8 cellular contexts compared by ENCODE assay signal in the genomic region with DNA sequence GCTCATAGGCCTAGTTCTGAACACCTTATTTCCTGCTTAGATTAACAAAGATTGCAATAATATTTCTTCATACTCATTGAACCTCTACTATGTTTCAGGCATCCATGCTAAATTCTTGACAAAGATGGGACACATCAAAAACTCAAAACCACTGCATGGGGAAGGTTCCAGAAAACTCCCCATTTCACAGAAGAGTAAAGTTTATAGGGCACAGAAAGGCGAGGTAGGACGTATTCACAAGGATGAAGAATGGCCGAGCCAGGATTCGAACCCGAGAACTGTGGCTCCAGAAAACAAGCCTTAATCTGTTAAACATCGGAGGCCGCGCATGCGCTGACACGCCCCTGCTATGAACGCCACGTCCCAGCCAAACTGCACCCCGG. TPM values are rescaled to one million over a fixed set of nuclear protein-coding genes. Genes with fewer than 3 reads are reported as not detected.
DNase-seq lines count a peak whose midpoint lies in the region; ATAC-seq and TF ChIP-seq lines count a peak whose summit lies in the region.

No MANE protein-coding gene starts in this region.

- ATAC-seq in WTC11, result no peak
- ATAC-seq in gastroesophageal sphincter, result no peak
- ATAC-seq in HG02588 (IDR thresholded peaks at IDR 0.05; ENCODE audit: unreplicated experiment), result no peak

- TF ChIP-seq CTCF in WTC11 (IDR thresholded peaks at IDR 0.05) (no peak), gastroesophageal sphincter (IDR thresholded peaks at IDR 0.05) (no peak)

- H3K36me3 ChIP-seq in H7 (replicated peaks; ENCODE audit: control insufficient read depth, insufficient read depth, low read length) (peaks cover 6% of the 10 kb centered on the region), gastroesophageal sphincter (peaks cover 0 to 40% of the 10 kb centered on the region in 2 donors), skeletal muscle satellite cell (ENCODE audit: insufficient read depth, low read length) (peaks cover 15% of the 10 kb centered on the region)

- H3K27me3 ChIP-seq in H7 (ENCODE audit: control insufficient read depth, insufficient read depth, low read length) (no peaks in the 10 kb centered on the region), gastroesophageal sphincter (no peaks in the 10 kb centered on the region), skeletal muscle satellite cell (ENCODE audit: control insufficient read depth, insufficient read depth, low read length) (no peaks in the 10 kb centered on the region)

- CTCF ChIA-PET in WTC11 (lab: Charles Lee), result no interaction called here

- H3K4me1 Mint-ChIP-seq in WTC11, result no peaks in the 10 kb centered on the region

- TF ChIP-seq POLR2A in gastroesophageal sphincter (IDR thresholded peaks at IDR 0.05), result no peak

- H3K4me2 ChIP-seq in skeletal muscle satellite cell (ENCODE audit: low read length), result peak overlapping the region; percentile 78

- WGBS in gastroesophageal sphincter (ENCODE audit: low coverage in 1 of 2), 2 donors, result 0 to 22% methylated on average over 5 of the region's 13 CpGs

- H3K9me3 ChIP-seq in gastroesophageal sphincter, result no peaks in the 10 kb centered on the region
- no peaks in the 10 kb centered on the region for H3K9me3 ChIP-seq in skeletal muscle satellite cell (replicated peaks; ENCODE audit: low read length)

- peak overlapping the region; percentile 58 for H3K4me3 ChIP-seq in H7 (ENCODE audit: insufficient read depth, low read depth, low read length)
- peak overlapping the region; percentile 61 to 63 for H3K4me3 ChIP-seq in gastroesophageal sphincter
- H3K4me3 ChIP-seq in skeletal muscle satellite cell (ENCODE audit: low read length), result peak overlapping the region; percentile 84

- POLR2A ChIA-PET in WTC11 (lab: Charles Lee), result no interaction called here

- H3K4me3 Mint-ChIP-seq in WTC11, result peak overlapping the region; percentile 85

- H3K27ac ChIP-seq in gastroesophageal sphincter, result peak overlapping the region; percentile 90 to 95 (median 94)

- peak overlapping the region; percentile 97 for H3K9ac ChIP-seq in skeletal muscle satellite cell (ENCODE audit: low read depth, low read length)

- H3K36me3 Mint-ChIP-seq in WTC11, result peaks cover 26% of the 10 kb centered on the region

- DNase-seq in H7, result no peak
- no peak for DNase-seq in WTC11 (ENCODE audit: low spot score)
- no peak for DNase-seq in GOT3 (lab: John Stamatoyannopoulos, UW)
- no peak for DNase-seq in hypothalamus (lab: John Stamatoyannopoulos, UW)
- no peak for DNase-seq in NCI-H146 treated with DMSO at 0.1 percent for 48 hours (lab: John Stamatoyannopoulos, UW; ENCODE audit: unreplicated experiment)

- peaks cover 3% of the 10 kb centered on the region; the same call in 1 of the 2 replicates for H3K9me3 Mint-ChIP-seq in WTC11

- H3K4me1 ChIP-seq in gastroesophageal sphincter (peaks cover 0 to 6% (median 0%) of the 10 kb centered on the region in 3 donors), skeletal muscle satellite cell (ENCODE audit: control insufficient read depth, insufficient read depth, low read length) (peaks cover 18% of the 10 kb centered on the region)

- H3K27me3 Mint-ChIP-seq in WTC11 (ENCODE audit: low read depth), result peaks cover 18% of the 10 kb centered on the region

- peak overlapping the region; percentile 98 for H3K27ac Mint-ChIP-seq in WTC11

- TF ChIP-seq EP300 in gastroesophageal sphincter (IDR thresholded peaks at IDR 0.05), result no peak

TF ChIP-seq in WTC11, 78 proteins besides CTCF, POLR2A, EP300 and RAD21 (continues in another document):
- TF ChIP-seq, protein P1, sequence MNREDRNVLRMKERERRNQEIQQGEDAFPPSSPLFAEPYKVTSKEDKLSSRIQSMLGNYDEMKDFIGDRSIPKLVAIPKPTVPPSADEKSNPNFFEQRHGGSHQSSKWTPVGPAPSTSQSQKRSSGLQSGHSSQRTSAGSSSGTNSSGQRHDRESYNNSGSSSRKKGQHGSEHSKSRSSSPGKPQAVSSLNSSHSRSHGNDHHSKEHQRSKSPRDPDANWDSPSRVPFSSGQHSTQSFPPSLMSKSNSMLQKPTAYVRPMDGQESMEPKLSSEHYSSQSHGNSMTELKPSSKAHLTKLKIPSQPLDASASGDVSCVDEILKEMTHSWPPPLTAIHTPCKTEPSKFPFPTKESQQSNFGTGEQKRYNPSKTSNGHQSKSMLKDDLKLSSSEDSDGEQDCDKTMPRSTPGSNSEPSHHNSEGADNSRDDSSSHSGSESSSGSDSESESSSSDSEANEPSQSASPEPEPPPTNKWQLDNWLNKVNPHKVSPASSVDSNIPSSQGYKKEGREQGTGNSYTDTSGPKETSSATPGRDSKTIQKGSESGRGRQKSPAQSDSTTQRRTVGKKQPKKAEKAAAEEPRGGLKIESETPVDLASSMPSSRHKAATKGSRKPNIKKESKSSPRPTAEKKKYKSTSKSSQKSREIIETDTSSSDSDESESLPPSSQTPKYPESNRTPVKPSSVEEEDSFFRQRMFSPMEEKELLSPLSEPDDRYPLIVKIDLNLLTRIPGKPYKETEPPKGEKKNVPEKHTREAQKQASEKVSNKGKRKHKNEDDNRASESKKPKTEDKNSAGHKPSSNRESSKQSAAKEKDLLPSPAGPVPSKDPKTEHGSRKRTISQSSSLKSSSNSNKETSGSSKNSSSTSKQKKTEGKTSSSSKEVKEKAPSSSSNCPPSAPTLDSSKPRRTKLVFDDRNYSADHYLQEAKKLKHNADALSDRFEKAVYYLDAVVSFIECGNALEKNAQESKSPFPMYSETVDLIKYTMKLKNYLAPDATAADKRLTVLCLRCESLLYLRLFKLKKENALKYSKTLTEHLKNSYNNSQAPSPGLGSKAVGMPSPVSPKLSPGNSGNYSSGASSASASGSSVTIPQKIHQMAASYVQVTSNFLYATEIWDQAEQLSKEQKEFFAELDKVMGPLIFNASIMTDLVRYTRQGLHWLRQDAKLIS (CRISPR knock-in tag; IDR thresholded peaks at IDR 0.05; ENCODE audit: borderline replicate concordance), result no peak
- TF ChIP-seq FOXP1 (CRISPR knock-in tag; IDR thresholded peaks at IDR 0.05; ENCODE audit: borderline replicate concordance), result no peak
- no peak for TF ChIP-seq RELA (CRISPR knock-in tag; IDR thresholded peaks at IDR 0.05; ENCODE audit: borderline replicate concordance)
- TF ChIP-seq ESRRA (CRISPR knock-in tag; IDR thresholded peaks at IDR 0.05; ENCODE audit: borderline replicate concordance), result no peak
- TF ChIP-seq, protein P2, sequence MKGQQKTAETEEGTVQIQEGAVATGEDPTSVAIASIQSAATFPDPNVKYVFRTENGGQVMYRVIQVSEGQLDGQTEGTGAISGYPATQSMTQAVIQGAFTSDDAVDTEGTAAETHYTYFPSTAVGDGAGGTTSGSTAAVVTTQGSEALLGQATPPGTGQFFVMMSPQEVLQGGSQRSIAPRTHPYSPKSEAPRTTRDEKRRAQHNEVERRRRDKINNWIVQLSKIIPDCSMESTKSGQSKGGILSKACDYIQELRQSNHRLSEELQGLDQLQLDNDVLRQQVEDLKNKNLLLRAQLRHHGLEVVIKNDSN (CRISPR knock-in tag; IDR thresholded peaks at IDR 0.05), result no peak
- no peak for TF ChIP-seq ZNF232 (CRISPR knock-in tag; IDR thresholded peaks at IDR 0.05)
- no peak for TF ChIP-seq NFATC4 (CRISPR knock-in tag; IDR thresholded peaks at IDR 0.05)
- TF ChIP-seq, protein P3, sequence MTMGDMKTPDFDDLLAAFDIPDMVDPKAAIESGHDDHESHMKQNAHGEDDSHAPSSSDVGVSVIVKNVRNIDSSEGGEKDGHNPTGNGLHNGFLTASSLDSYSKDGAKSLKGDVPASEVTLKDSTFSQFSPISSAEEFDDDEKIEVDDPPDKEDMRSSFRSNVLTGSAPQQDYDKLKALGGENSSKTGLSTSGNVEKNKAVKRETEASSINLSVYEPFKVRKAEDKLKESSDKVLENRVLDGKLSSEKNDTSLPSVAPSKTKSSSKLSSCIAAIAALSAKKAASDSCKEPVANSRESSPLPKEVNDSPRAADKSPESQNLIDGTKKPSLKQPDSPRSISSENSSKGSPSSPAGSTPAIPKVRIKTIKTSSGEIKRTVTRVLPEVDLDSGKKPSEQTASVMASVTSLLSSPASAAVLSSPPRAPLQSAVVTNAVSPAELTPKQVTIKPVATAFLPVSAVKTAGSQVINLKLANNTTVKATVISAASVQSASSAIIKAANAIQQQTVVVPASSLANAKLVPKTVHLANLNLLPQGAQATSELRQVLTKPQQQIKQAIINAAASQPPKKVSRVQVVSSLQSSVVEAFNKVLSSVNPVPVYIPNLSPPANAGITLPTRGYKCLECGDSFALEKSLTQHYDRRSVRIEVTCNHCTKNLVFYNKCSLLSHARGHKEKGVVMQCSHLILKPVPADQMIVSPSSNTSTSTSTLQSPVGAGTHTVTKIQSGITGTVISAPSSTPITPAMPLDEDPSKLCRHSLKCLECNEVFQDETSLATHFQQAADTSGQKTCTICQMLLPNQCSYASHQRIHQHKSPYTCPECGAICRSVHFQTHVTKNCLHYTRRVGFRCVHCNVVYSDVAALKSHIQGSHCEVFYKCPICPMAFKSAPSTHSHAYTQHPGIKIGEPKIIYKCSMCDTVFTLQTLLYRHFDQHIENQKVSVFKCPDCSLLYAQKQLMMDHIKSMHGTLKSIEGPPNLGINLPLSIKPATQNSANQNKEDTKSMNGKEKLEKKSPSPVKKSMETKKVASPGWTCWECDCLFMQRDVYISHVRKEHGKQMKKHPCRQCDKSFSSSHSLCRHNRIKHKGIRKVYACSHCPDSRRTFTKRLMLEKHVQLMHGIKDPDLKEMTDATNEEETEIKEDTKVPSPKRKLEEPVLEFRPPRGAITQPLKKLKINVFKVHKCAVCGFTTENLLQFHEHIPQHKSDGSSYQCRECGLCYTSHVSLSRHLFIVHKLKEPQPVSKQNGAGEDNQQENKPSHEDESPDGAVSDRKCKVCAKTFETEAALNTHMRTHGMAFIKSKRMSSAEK (CRISPR knock-in tag; IDR thresholded peaks at IDR 0.05; ENCODE audit: borderline replicate concordance), result no peak

RNA-seq across cellular contexts. Expression of gene UXT, which starts 0.7 kb away (rescaled TPM):
- 87.5 and 93.7 TPM in 2 replicates for total RNA-seq in H7 (2014; rRNA removed; shearing (Covaris generic))
- total RNA-seq in WTC11 (2021) (68.6 to 80.5 TPM (median 79.9 TPM) in 3 replicates), gastroesophageal sphincter (100 to 1,000 TPM in 1 of 4 donors, 10 to 100 TPM in 3; 66.5 to 112 (median 79.1) TPM)
- total RNA-seq in skeletal muscle satellite cell (2012; rRNA removed), result 116 and 126 TPM in 2 replicates

RNA-seq across cellular contexts. Expression of gene ELK1, which starts 7.9 kb away (rescaled TPM):
- 32.7 and 33.8 TPM in 2 replicates for total RNA-seq in H7 (2014; rRNA removed; shearing (Covaris generic))
- total RNA-seq in WTC11 (2021) (35.2 to 35.8 TPM (median 35.3 TPM) in 3 replicates), gastroesophageal sphincter (10 to 100 TPM; 20.0 to 26.8 (median 26.2) TPM)
- 26.2 and 27.1 TPM in 2 replicates for total RNA-seq in skeletal muscle satellite cell (2012; rRNA removed)

RNA-seq across cellular contexts. Expression of gene CFP, which starts 28.6 kb away (rescaled TPM):
- total RNA-seq in H7 (2014; rRNA removed; shearing (Covaris generic)), result 5.5 and 6.0 TPM in 2 replicates
- total RNA-seq in WTC11 (2021) (2.0 to 3.4 TPM (median 2.8 TPM) in 3 replicates), gastroesophageal sphincter (10 to 100 TPM in 1 of 4 donors, 1 to 10 TPM in 2, under 1 TPM in 1; 0.78 to 18.4 (median 4.7) TPM)
- 0.22 and 0.25 TPM in 2 replicates for total RNA-seq in skeletal muscle satellite cell (2012; rRNA removed)

RNA-seq across cellular contexts. Expression of gene SYN1, which starts 38.6 kb away (rescaled TPM):
- 0.81 and 2.1 TPM in 2 replicates for total RNA-seq in H7 (2014; rRNA removed; shearing (Covaris generic))
- 7.1 to 8.3 TPM (median 7.3 TPM) in 3 replicates for total RNA-seq in WTC11 (2021)
- total RNA-seq in gastroesophageal sphincter, result under 1 TPM in 2 of 4 donors, not detected in 2; 0.27 TPM
- 0.22 TPM in 1 of 2 replicates, not detected in the other for total RNA-seq in skeletal muscle satellite cell (2012; rRNA removed)
